Comparison of ENCODE assay signal across 2 cellular contexts in genomic region chr1:1883890-1884289, GRCh38. TPM values are rescaled to one million over a fixed set of nuclear protein-coding genes. Genes with fewer than 3 reads are reported as not detected.
"Had no signal": no experiment of that assay in that cellular context is flagged by ENCODE, and none has a peak within 500 bp of the region (broad histone marks: within the 10 kb centered on the region; RNA-seq: fewer than 3 reads in every experiment).

No MANE protein-coding gene starts in this region.

RNA-seq across cellular contexts. Expression of gene CALML6, which starts 31.2 kb away (rescaled TPM):
- total RNA-seq: foreskin keratinocyte had no signal

RNA-seq across cellular contexts. Expression of gene TMEM52, which starts 35.2 kb away (rescaled TPM):
- total RNA-seq: SK-MEL-5 had no signal
